ENCODE assay signal across 13 cellular contexts in genomic region chr3:115186351-115187148, GRCh38. TPM values are rescaled to one million over a fixed set of nuclear protein-coding genes. Genes with fewer than 3 reads are reported as not detected.
DNase-seq lines count a peak whose midpoint lies in the region; ATAC-seq and TF ChIP-seq lines count a peak whose summit lies in the region.
"Had no signal": no experiment of that assay in that cellular context is flagged by ENCODE, and none has a peak within 500 bp of the region (broad histone marks: within the 10 kb centered on the region; RNA-seq: fewer than 3 reads in every experiment).

No MANE protein-coding gene starts in this region.

- H3K9me2 ChIP-seq in PC-9 (ENCODE audit: insufficient read depth) = no peaks in the 10 kb centered on the region

- H3K4me3 ChIP-seq in PC-9 = no peak overlapping the region
- H3K4me3 ChIP-seq: body of pancreas had no signal

- ATAC-seq in GM18868 (IDR thresholded peaks at IDR 0.05; ENCODE audit: unreplicated experiment) (peak; percentile 48), GM21717 (IDR thresholded peaks at IDR 0.05; ENCODE audit: unreplicated experiment) (peak; percentile 33), HG03139 (IDR thresholded peaks at IDR 0.05; ENCODE audit: unreplicated experiment) (peak; percentile 18)
- ATAC-seq: body of pancreas had no signal

- CTCF ChIA-PET in PC-9 (lab: Charles Lee) = interaction anchor here (0.7 kb wide), 2 partner anchors 16 to 21 kb away, joined by 3 to 4 read pairs; no protein-coding TSS in a partner anchor

- peaks cover 11% of the 10 kb centered on the region for H3K4me1 Mint-ChIP-seq in endothelial cell (ENCODE audit: unreplicated experiment)

- TF ChIP-seq CTCF in endothelial cell (IDR thresholded peaks at IDR 0.05; ENCODE audit: unreplicated experiment) = no peak
- TF ChIP-seq CTCF in PC-9 (conservative IDR thresholded peaks at IDR 0.05) = no peak

- no peaks in the 10 kb centered on the region for H3K36me3 ChIP-seq in PC-9 (ENCODE audit: low read depth)

- BruUV-seq in PC-9 (replicated peaks; lab: Mats Ljungman, UMichigan) = no TSS peak

- H3K27me3 ChIP-seq in PC-9 (ENCODE audit: insufficient read depth, low read depth) = no peaks in the 10 kb centered on the region
- H3K27me3 ChIP-seq: body of pancreas had no signal

- no peak overlapping the region for H2AFZ ChIP-seq in PC-9

- no peak overlapping the region for H3K27ac ChIP-seq in PC-9
- H3K27ac ChIP-seq: body of pancreas had no signal

- H3K79me2 ChIP-seq in PC-9 (ENCODE audit: low read depth) = no peaks in the 10 kb centered on the region

- no peaks in the 10 kb centered on the region for H3F3A ChIP-seq in PC-9 (ENCODE audit: insufficient read depth, low read depth)

- intact Hi-C loops in PC-9 (cut with micrococcal nuclease; ENCODE audit: unreplicated experiment) = no loop called here

- peaks cover 6% of the 10 kb centered on the region for H3K27me3 Mint-ChIP-seq in endothelial cell (ENCODE audit: unreplicated experiment)

- peak overlapping the region; percentile 89 for H3K27ac Mint-ChIP-seq in endothelial cell (ENCODE audit: unreplicated experiment)

- no peak overlapping the region for H3K4me2 ChIP-seq in PC-9

- no peaks in the 10 kb centered on the region for H3K9me3 ChIP-seq in PC-9 (ENCODE audit: insufficient read depth, low read depth)
- H3K9me3 ChIP-seq: body of pancreas, Caco-2 had no signal

- peaks cover 3% of the 10 kb centered on the region for H3K36me3 Mint-ChIP-seq in endothelial cell (ENCODE audit: low read depth, unreplicated experiment)

- H3K4me3 Mint-ChIP-seq in endothelial cell (ENCODE audit: unreplicated experiment) = no peak overlapping the region

- POLR2A ChIA-PET in PC-9 (lab: Charles Lee; ENCODE audit: unreplicated experiment) = no interaction called here

- DNase-seq in endothelial cell (ENCODE audit: low spot score) = no peak
- no peak for DNase-seq in COLO668 (lab: John Stamatoyannopoulos, UW; ENCODE audit: unreplicated experiment)
- no peak for DNase-seq in PC-9
- no peak for DNase-seq in NCI-H2227 treated with DMSO at 0.1 percent for 48 hours (lab: John Stamatoyannopoulos, UW)
- DNase-seq in NCI-H2196 (lab: John Stamatoyannopoulos, UW; ENCODE audit: unreplicated experiment) = no peak
- DNase-seq: body of pancreas, Caco-2, kidney glomerular epithelial cell, NCI-H526, occipital lobe had no signal

- no peaks in the 10 kb centered on the region for H3K4me1 ChIP-seq in PC-9 (replicated peaks; ENCODE audit: insufficient read depth)
- H3K4me1 ChIP-seq: body of pancreas, Caco-2 had no signal

- H3K9me3 Mint-ChIP-seq in endothelial cell (ENCODE audit: unreplicated experiment) = no peaks in the 10 kb centered on the region

- no peaks in the 10 kb centered on the region for H4K20me1 ChIP-seq in PC-9 (ENCODE audit: insufficient read depth)

RNA-seq across cellular contexts. Expression of gene ZBTB20, which starts 39.5 kb away (rescaled TPM):
- total RNA-seq in endothelial cell (ENCODE audit: unreplicated experiment) (4.2 TPM), PC-9 (2021) (23.4 and 26.5 TPM in 2 replicates)
